Comparison of ENCODE assay signal across 14 cellular contexts in genomic region chr12:32290411-32290810, GRCh38.
DNase-seq lines count a peak whose midpoint lies in the region; ATAC-seq, FAIRE-seq and TF ChIP-seq lines count a peak whose summit lies in the region.
"Had no signal": no experiment of that assay in that cellular context is flagged by ENCODE, and none has a peak within 500 bp of the region (broad histone marks: within the 10 kb centered on the region; RNA-seq: fewer than 3 reads in every experiment).

No MANE protein-coding gene starts in this region.

- H3K4me3 ChIP-seq in astrocyte (ENCODE audit: insufficient read depth, low read depth, low read length) (no peak overlapping the region), mucosa of descending colon (no peak overlapping the region), esophagus squamous epithelium (no peak overlapping the region)
- H3K4me3 ChIP-seq: right lobe of liver had no signal

- no peak overlapping the region for H2AFZ ChIP-seq in astrocyte (ENCODE audit: low read depth, low read length)

- peaks cover 7% of the 10 kb centered on the region for H3K4me1 Mint-ChIP-seq in astrocyte (ENCODE audit: low read depth, unreplicated experiment)

- H3K4me3 Mint-ChIP-seq in astrocyte (ENCODE audit: unreplicated experiment): no peak overlapping the region
- H3K4me3 Mint-ChIP-seq: activated T-cell treated with anti-CD3 and anti-CD28 coated beads, Interleukin-2, amount 50 U/mL, for 72 hours had no signal

- H3K27ac ChIP-seq in C4-2B: peak overlapping the region; percentile 31; the same call in 1 of the 2 replicates
- no peak overlapping the region for H3K27ac ChIP-seq in astrocyte (ENCODE audit: low read depth, low read length)
- no peak overlapping the region for H3K27ac ChIP-seq in esophagus squamous epithelium
- H3K27ac ChIP-seq: epithelial cell of prostate, right lobe of liver had no signal

- no peak for ATAC-seq in HG02759 (IDR thresholded peaks at IDR 0.05; ENCODE audit: unreplicated experiment)
- no peak for ATAC-seq in GM19324 (IDR thresholded peaks at IDR 0.05; ENCODE audit: low FRiP score, unreplicated experiment)
- ATAC-seq in mucosa of descending colon: no peak
- ATAC-seq: activated T-cell treated with anti-CD3 and anti-CD28 coated beads, Interleukin-2, amount 50 U/mL, for 72 hours; right lobe of liver had no signal

- no peaks in the 10 kb centered on the region for H3K27me3 Mint-ChIP-seq in astrocyte (ENCODE audit: low read depth, unreplicated experiment)

- H4K20me1 ChIP-seq in astrocyte (ENCODE audit: insufficient read depth, low read length): peaks cover 31% of the 10 kb centered on the region

- no peak overlapping the region for H3K4me2 ChIP-seq in astrocyte (ENCODE audit: low read length)

- intact Hi-C loops in mucosa of descending colon (cut with DNase I, micrococcal nuclease): no loop called here
- intact Hi-C loops in esophagus squamous epithelium (cut with DNase I): no loop called here

- H3K9ac ChIP-seq in astrocyte (ENCODE audit: low read length): no peak overlapping the region

- DNase-seq in HT1080 (ENCODE audit: low read depth) (peak; percentile 18), astrocyte (ENCODE audit: low read depth) (peak; percentile 68), iris pigment epithelial cell (ENCODE audit: low read depth) (peak; percentile 79), mucosa of descending colon (no peak), esophagus squamous epithelium (lab: John Stamatoyannopoulos, UW) (no peak)
- DNase-seq: activated CD4-positive, alpha-beta T cell treated with anti-CD3 and anti-CD28 coated beads for 4 hours; activated T-cell treated with anti-CD3 and anti-CD28 coated beads, Interleukin-2, amount 50 U/mL, for 72 hours; C1 segment of cervical spinal cord; NCI-H526 treated with DMSO at 0.1 percent for 48 hours; right lobe of liver had no signal

- peaks cover 3% of the 10 kb centered on the region for H3K9me3 Mint-ChIP-seq in astrocyte (ENCODE audit: unreplicated experiment)
- H3K9me3 Mint-ChIP-seq: activated T-cell treated with anti-CD3 and anti-CD28 coated beads, Interleukin-2, amount 50 U/mL, for 72 hours had no signal

- H3K9me3 ChIP-seq in astrocyte (ENCODE audit: insufficient read depth, low read depth, low read length) (no peaks in the 10 kb centered on the region), mucosa of descending colon (peaks cover 2% of the 10 kb centered on the region), esophagus squamous epithelium (no peaks in the 10 kb centered on the region)
- H3K9me3 ChIP-seq: right lobe of liver had no signal

- TF ChIP-seq POLR2A in esophagus squamous epithelium (IDR thresholded peaks at IDR 0.05): no peak

- H3K27ac Mint-ChIP-seq in astrocyte (ENCODE audit: unreplicated experiment): no peak overlapping the region
- H3K27ac Mint-ChIP-seq: activated T-cell treated with anti-CD3 and anti-CD28 coated beads, Interleukin-2, amount 50 U/mL, for 72 hours had no signal

- FAIRE-seq in astrocyte (lab: Jason Lieb, UNC): peak; percentile 17

- H3K36me3 Mint-ChIP-seq in astrocyte (ENCODE audit: low read depth, unreplicated experiment): no peaks in the 10 kb centered on the region

- no peaks in the 10 kb centered on the region for H3K27me3 ChIP-seq in astrocyte (ENCODE audit: insufficient read depth, low read length)
- no peaks in the 10 kb centered on the region for H3K27me3 ChIP-seq in esophagus squamous epithelium
- H3K27me3 ChIP-seq: right lobe of liver had no signal

- H3K36me3 ChIP-seq in astrocyte (ENCODE audit: insufficient read depth, low read length) (no peaks in the 10 kb centered on the region), mucosa of descending colon (ENCODE audit: low read depth) (no peaks in the 10 kb centered on the region), esophagus squamous epithelium (no peaks in the 10 kb centered on the region)
- H3K36me3 ChIP-seq: right lobe of liver had no signal

- TF ChIP-seq CTCF in C4-2B (conservative IDR thresholded peaks at IDR 0.05) (no peak), astrocyte (IDR thresholded peaks at IDR 0.05; ENCODE audit: insufficient read depth, low read depth, low read length) (no peak), mucosa of descending colon (IDR thresholded peaks at IDR 0.05) (no peak), esophagus squamous epithelium (IDR thresholded peaks at IDR 0.05) (no peak)

- H3K4me1 ChIP-seq in astrocyte (ENCODE audit: insufficient read depth, low read length) (peaks cover 4% of the 10 kb centered on the region), mucosa of descending colon (ENCODE audit: low read depth) (no peaks in the 10 kb centered on the region), esophagus squamous epithelium (no peaks in the 10 kb centered on the region)
- H3K4me1 ChIP-seq: right lobe of liver had no signal

- H3K79me2 ChIP-seq in astrocyte (ENCODE audit: insufficient read depth, low read length): peaks cover 41% of the 10 kb centered on the region

Comparison
In these comparisons a context has a peak if more than half of its experiments do, and no peak if none do; other contexts are left out.
1. DNase-seq: peak in HT1080 (single experiment), astrocyte (single experiment) and iris pigment epithelial cell (single experiment); none in mucosa of descending colon (0 of 3) and esophagus squamous epithelium (single experiment).